20 cellular contexts compared by ENCODE assay signal in the genomic region with DNA sequence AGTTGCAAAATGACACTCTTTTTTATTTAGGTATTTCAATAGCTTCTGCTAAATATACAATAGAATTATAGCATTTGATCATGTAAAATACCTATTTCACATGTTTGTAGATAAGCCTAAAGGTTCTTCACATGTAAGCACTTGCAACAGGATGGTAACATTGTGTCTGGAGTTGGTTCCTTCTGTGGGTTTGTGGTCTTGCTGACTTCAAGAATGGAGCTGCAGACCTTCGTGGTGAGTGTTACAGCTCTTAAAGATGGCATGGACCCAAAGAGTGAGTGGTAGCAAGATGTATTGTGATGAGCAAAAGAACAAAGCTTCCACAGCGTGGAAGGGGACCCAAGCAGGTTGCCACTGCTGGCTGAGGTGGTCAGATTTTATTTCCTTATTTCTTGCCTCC.
"Had no signal": no experiment of that assay in that cellular context is flagged by ENCODE, and none has a peak within 500 bp of the region (broad histone marks: within the 10 kb centered on the region; RNA-seq: fewer than 3 reads in every experiment).

No MANE protein-coding gene starts in this region.

- H3K27ac ChIP-seq: adrenal gland, colonic mucosa, epithelial cell of prostate, gastrocnemius medialis, heart right ventricle, pancreas, sigmoid colon, thyroid gland had no signal

- H3K9me3 ChIP-seq: adrenal gland, colonic mucosa, gastrocnemius medialis, pancreas, sigmoid colon, thyroid gland had no signal

- DNase-seq: activated CD4-positive, alpha-beta T cell treated with anti-CD3 and anti-CD28 coated beads for 36 hours; activated CD4-positive, alpha-beta T cell treated with anti-CD3 and anti-CD28 coated beads, Interleukin-2, amount 50 U/mL, for 48 hours; activated gamma-delta T cell treated with Interleukin-2 at 50 U/mL for 16 hours; activated T-cell treated with anti-CD3 and anti-CD28 coated beads for 4 hours; adrenal gland; colonic mucosa; endodermal cell; gastrocnemius medialis; heart right ventricle; left ventricle myocardium superior; naive B cell; pancreas; sigmoid colon; stimulated activated CD8-positive, alpha-beta memory T cell treated with anti-CD3 and anti-CD28 coated beads, Interleukin-4, amount 100 ng/mL, for 48 hours; stimulated activated naive CD4-positive, alpha-beta T cell; SW 1271; thyroid gland had no signal

- H3K4me1 ChIP-seq: adrenal gland, colonic mucosa, gastrocnemius medialis, heart right ventricle, pancreas, sigmoid colon, thyroid gland had no signal

- H3K36me3 ChIP-seq: adrenal gland, colonic mucosa, gastrocnemius medialis, heart right ventricle, pancreas, sigmoid colon, thyroid gland had no signal

- H3K27me3 ChIP-seq: adrenal gland, colonic mucosa, gastrocnemius medialis, heart right ventricle, pancreas, sigmoid colon, thyroid gland had no signal

- ATAC-seq: activated CD4-positive, alpha-beta T cell treated with anti-CD3 and anti-CD28 coated beads for 36 hours; activated naive CD4-positive, alpha-beta T cell treated with anti-CD3 and anti-CD28 coated beads, Interleukin-2, amount 50 U/mL, for 72 hours; gastrocnemius medialis; heart right ventricle; left ventricle myocardium superior; pancreas; WTC11 had no signal

- H3K4me3 ChIP-seq: adrenal gland, colonic mucosa, gastrocnemius medialis, pancreas, sigmoid colon, thyroid gland had no signal
